ENCODE assay signal across 2 cellular contexts in genomic region chr2:212644195-212644837, GRCh38.
TF ChIP-seq lines count a peak whose summit lies in the region.

No MANE protein-coding gene starts in this region.

TF ChIP-seq in GM23338, 12 proteins besides CTCF, POLR2A, EP300 and RAD21 (continued from another document):
- TF ChIP-seq, protein P1, sequence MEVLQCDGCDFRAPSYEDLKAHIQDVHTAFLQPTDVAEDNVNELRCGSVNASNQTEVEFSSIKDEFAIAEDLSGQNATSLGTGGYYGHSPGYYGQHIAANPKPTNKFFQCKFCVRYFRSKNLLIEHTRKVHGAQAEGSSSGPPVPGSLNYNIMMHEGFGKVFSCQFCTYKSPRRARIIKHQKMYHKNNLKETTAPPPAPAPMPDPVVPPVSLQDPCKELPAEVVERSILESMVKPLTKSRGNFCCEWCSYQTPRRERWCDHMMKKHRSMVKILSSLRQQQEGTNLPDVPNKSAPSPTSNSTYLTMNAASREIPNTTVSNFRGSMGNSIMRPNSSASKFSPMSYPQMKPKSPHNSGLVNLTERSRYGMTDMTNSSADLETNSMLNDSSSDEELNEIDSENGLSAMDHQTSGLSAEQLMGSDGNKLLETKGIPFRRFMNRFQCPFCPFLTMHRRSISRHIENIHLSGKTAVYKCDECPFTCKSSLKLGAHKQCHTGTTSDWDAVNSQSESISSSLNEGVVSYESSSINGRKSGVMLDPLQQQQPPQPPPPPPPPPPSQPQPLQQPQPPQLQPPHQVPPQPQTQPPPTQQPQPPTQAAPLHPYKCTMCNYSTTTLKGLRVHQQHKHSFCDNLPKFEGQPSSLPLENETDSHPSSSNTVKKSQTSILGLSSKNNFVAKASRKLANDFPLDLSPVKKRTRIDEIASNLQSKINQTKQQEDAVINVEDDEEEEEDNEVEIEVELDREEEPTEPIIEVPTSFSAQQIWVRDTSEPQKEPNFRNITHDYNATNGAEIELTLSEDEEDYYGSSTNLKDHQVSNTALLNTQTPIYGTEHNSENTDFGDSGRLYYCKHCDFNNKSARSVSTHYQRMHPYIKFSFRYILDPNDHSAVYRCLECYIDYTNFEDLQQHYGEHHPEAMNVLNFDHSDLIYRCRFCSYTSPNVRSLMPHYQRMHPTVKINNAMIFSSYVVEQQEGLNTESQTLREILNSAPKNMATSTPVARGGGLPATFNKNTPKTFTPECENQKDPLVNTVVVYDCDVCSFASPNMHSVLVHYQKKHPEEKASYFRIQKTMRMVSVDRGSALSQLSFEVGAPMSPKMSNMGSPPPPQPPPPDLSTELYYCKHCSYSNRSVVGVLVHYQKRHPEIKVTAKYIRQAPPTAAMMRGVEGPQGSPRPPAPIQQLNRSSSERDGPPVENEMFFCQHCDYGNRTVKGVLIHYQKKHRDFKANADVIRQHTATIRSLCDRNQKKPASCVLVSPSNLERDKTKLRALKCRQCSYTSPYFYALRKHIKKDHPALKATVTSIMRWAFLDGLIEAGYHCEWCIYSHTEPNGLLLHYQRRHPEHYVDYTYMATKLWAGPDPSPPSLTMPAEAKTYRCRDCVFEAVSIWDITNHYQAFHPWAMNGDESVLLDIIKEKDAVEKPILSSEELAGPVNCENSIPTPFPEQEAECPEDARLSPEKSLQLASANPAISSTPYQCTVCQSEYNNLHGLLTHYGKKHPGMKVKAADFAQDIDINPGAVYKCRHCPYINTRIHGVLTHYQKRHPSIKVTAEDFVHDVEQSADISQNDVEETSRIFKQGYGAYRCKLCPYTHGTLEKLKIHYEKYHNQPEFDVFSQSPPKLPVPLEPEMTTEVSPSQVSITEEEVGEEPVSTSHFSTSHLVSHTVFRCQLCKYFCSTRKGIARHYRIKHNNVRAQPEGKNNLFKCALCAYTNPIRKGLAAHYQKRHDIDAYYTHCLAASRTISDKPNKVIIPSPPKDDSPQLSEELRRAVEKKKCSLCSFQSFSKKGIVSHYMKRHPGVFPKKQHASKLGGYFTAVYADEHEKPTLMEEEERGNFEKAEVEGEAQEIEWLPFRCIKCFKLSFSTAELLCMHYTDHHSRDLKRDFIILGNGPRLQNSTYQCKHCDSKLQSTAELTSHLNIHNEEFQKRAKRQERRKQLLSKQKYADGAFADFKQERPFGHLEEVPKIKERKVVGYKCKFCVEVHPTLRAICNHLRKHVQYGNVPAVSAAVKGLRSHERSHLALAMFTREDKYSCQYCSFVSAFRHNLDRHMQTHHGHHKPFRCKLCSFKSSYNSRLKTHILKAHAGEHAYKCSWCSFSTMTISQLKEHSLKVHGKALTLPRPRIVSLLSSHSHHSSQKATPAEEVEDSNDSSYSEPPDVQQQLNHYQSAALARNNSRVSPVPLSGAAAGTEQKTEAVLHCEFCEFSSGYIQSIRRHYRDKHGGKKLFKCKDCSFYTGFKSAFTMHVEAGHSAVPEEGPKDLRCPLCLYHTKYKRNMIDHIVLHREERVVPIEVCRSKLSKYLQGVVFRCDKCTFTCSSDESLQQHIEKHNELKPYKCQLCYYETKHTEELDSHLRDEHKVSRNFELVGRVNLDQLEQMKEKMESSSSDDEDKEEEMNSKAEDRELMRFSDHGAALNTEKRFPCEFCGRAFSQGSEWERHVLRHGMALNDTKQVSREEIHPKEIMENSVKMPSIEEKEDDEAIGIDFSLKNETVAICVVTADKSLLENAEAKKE (CRISPR knock-in tag; IDR thresholded peaks at IDR 0.05), result no peak
- TF ChIP-seq POLR2AphosphoS5 (IDR thresholded peaks at IDR 0.05; ENCODE audit: low read depth) (no peak), NANOG (IDR thresholded peaks at IDR 0.05; ENCODE audit: borderline replicate concordance) (no peak), ZNF331 (CRISPR knock-in tag; IDR thresholded peaks at IDR 0.05; ENCODE audit: low read depth) (no peak), ZNF114 (CRISPR knock-in tag; IDR thresholded peaks at IDR 0.05) (no peak), CREB1 (CRISPR knock-in tag; IDR thresholded peaks at IDR 0.05; ENCODE audit: low read depth) (no peak), STAT1 (IDR thresholded peaks at IDR 0.05; ENCODE audit: unreplicated experiment) (no peak)

TF ChIP-seq in WTC11, 78 proteins besides CTCF, POLR2A, EP300 and RAD21 (continued from another document):
- no peak for TF ChIP-seq FOXP1 (CRISPR knock-in tag; IDR thresholded peaks at IDR 0.05; ENCODE audit: borderline replicate concordance)
